9 cellular contexts compared by ENCODE assay signal in genomic region chr13:110575322-110576069, GRCh38. TPM values are rescaled to one million over a fixed set of nuclear protein-coding genes. Genes with fewer than 3 reads are reported as not detected.
DNase-seq lines count a peak whose midpoint lies in the region; ATAC-seq and TF ChIP-seq lines count a peak whose summit lies in the region.
"Had no signal": no experiment of that assay in that cellular context is flagged by ENCODE, and none has a peak within 500 bp of the region (broad histone marks: within the 10 kb centered on the region; RNA-seq: fewer than 3 reads in every experiment).

No MANE protein-coding gene starts in this region.

- no peak overlapping the region for H3K4me3 Mint-ChIP-seq in progenitor cell of endocrine pancreas (ENCODE audit: low read depth)
- H3K4me3 Mint-ChIP-seq: activated T-cell treated with anti-CD3 and anti-CD28 coated beads, Interleukin-2, amount 50 U/mL, for 4 hours had no signal

- no peak overlapping the region for H3K4me3 ChIP-seq in cardiac fibroblast (replicated peaks in 1 of 2; ENCODE audit: low read depth in 2 of 2, low read length in 2 of 2)

- H3K4me1 Mint-ChIP-seq in progenitor cell of endocrine pancreas (ENCODE audit: low read depth), result peaks cover 15% of the 10 kb centered on the region

- TF ChIP-seq CTCF in cardiac fibroblast (IDR thresholded peaks at IDR 0.05; ENCODE audit: low read depth, low read length), result no peak
- TF ChIP-seq CTCF in progenitor cell of endocrine pancreas (IDR thresholded peaks at IDR 0.05; ENCODE audit: unreplicated experiment), result no peak

- no peaks in the 10 kb centered on the region for H3K9me3 Mint-ChIP-seq in progenitor cell of endocrine pancreas (ENCODE audit: low read depth)
- H3K9me3 Mint-ChIP-seq: activated T-cell treated with anti-CD3 and anti-CD28 coated beads, Interleukin-2, amount 50 U/mL, for 4 hours had no signal

- peak overlapping the region; percentile 7 for H3K27ac Mint-ChIP-seq in progenitor cell of endocrine pancreas

- ATAC-seq in HG02759 (IDR thresholded peaks at IDR 0.05; ENCODE audit: unreplicated experiment), result peak; percentile 92

- peaks cover 47% of the 10 kb centered on the region for H3K27me3 Mint-ChIP-seq in progenitor cell of endocrine pancreas

- no peaks in the 10 kb centered on the region for H3K36me3 Mint-ChIP-seq in progenitor cell of endocrine pancreas (ENCODE audit: insufficient read depth)

- peak; percentile 53 for DNase-seq in activated effector memory CD4-positive, alpha-beta T cell treated with anti-CD3 and anti-CD28 coated beads, Interleukin-2, amount 50 U/mL, for 16 hours
- DNase-seq in activated effector memory CD4-positive, alpha-beta T cell treated with Interleukin-2 at 50 U/mL for 16 hours, result no peak
- DNase-seq in NCI-H146 treated with DMSO at 0.1 percent for 48 hours (lab: John Stamatoyannopoulos, UW; ENCODE audit: unreplicated experiment) (peak; percentile 74), cardiac fibroblast (ENCODE audit: low read depth in 2 of 2) (peak; percentile 31 to 43), progenitor cell of endocrine pancreas (ENCODE audit: low spot score, unreplicated experiment) (no peak), NCI-H2081 (lab: John Stamatoyannopoulos, UW) (no peak), HUDEP-2 (lab: John Stamatoyannopoulos, UW; ENCODE audit: unreplicated experiment in 76 of 76) (no peak)
- DNase-seq: activated T-cell treated with anti-CD3 and anti-CD28 coated beads, Interleukin-2, amount 50 U/mL, for 4 hours had no signal

RNA-seq across cellular contexts. Expression of gene RAB20, which starts 14.0 kb away (rescaled TPM):
- total RNA-seq in progenitor cell of endocrine pancreas, result 3.8 and 4.0 TPM in 2 replicates

RNA-seq across cellular contexts. Expression of gene NAXD, which starts 39.8 kb away (rescaled TPM):
- 32.4 and 34.2 TPM in 2 replicates for total RNA-seq in progenitor cell of endocrine pancreas

Comparison
In these comparisons a context has a peak if more than half of its experiments do, and no peak if none do; other contexts are left out.
1. DNase-seq: peak in activated effector memory CD4-positive, alpha-beta T cell treated with anti-CD3 and anti-CD28 coated beads, Interleukin-2, amount 50 U/mL, for 16 hours (single experiment), NCI-H146 treated with DMSO at 0.1 percent for 48 hours (single experiment) and cardiac fibroblast (2 of 2); none in activated effector memory CD4-positive, alpha-beta T cell treated with Interleukin-2 at 50 U/mL for 16 hours (single experiment), progenitor cell of endocrine pancreas (single experiment), NCI-H2081 (0 of 2) and HUDEP-2 (0 of 76).